In the genomic region with DNA sequence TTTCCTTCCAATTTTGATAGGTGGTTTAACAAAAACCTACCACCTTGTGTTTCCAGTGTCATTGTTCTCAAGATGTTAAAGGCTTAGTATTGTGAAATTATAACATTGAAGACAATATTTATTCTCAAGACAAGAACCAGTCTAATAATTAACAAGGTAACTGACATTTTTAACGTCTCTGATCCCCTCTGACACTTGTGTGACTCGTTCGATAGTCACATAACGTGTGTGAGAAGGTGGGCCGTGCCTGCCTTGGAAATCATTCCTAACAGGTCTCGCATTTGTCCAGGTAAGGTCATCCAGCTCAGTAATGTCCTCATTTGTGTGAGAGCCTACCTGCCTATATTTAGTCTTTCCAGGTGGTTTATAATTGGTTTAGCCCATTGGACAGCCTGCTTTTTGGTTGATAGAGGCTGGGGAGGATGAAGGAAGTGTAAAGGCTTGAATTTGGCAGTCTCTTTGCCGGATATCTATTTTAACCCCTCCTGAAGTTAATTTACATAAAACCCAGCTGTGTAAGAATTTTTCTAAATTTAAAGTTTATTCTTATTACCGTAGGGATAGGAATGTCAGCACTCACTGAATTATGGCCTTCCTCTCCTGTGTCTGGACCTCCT, we compare ENCODE assay signal across 15 cellular contexts.
DNase-seq lines count a peak whose midpoint lies in the region; ATAC-seq and TF ChIP-seq lines count a peak whose summit lies in the region.
"Had no signal": no experiment of that assay in that cellular context is flagged by ENCODE, and none has a peak within 500 bp of the region (broad histone marks: within the 10 kb centered on the region; RNA-seq: fewer than 3 reads in every experiment).

No MANE protein-coding gene starts in this region.

- TF ChIP-seq CTCF in GM10248 (IDR thresholded peaks at IDR 0.05; ENCODE audit: control extremely low read depth, extremely low read depth, low read depth, missing control alignments) (no peak), left lung (IDR thresholded peaks at IDR 0.05) (no peak)

- H3K4me1 Mint-ChIP-seq in activated naive CD8-positive, alpha-beta T cell treated with anti-CD3 and anti-CD28 coated beads, Interleukin-2, amount 10 ng/mL, durations not matched to agents 7 days and 5 days, result peaks cover 47% of the 10 kb centered on the region

- CTCF ChIA-PET in GM10248 (lab: Yijun Ruan, JAX), result interaction anchor here (1.0 to 8.4 kb wide), 15 partner anchors 11 to 178 kb away, joined by 3 to 73 read pairs (median 4); no protein-coding TSS in a partner anchor

- H2BK5ac ChIP-seq in neuronal stem cell (ENCODE audit: low read length), result no peak overlapping the region

- H3K4me3 ChIP-seq in neuronal stem cell (ENCODE audit: low read length in 2 of 2) (no peak overlapping the region), left lung (no peak overlapping the region)
- H3K4me3 ChIP-seq: tibial artery had no signal

- no peaks in the 10 kb centered on the region for H3K9me3 Mint-ChIP-seq in activated naive CD8-positive, alpha-beta T cell treated with anti-CD3 and anti-CD28 coated beads, Interleukin-2, amount 10 ng/mL, durations not matched to agents 7 days and 5 days
- H3K9me3 Mint-ChIP-seq: activated naive CD4-positive, alpha-beta T cell treated with anti-CD3 and anti-CD28 coated beads, Interleukin-2, amount 50 U/mL, for 24 hours had no signal

- H2BK15ac ChIP-seq in neuronal stem cell (ENCODE audit: low read length), result no peak overlapping the region

- no peak overlapping the region for H2BK12ac ChIP-seq in neuronal stem cell (ENCODE audit: low read length)

- H3K79me1 ChIP-seq in neuronal stem cell (ENCODE audit: low read depth, low read length), result peaks cover 1% of the 10 kb centered on the region

- peak overlapping the region; percentile 34 for H3K4me3 Mint-ChIP-seq in activated naive CD8-positive, alpha-beta T cell treated with anti-CD3 and anti-CD28 coated beads, Interleukin-2, amount 10 ng/mL, durations not matched to agents 7 days and 5 days
- H3K4me3 Mint-ChIP-seq: activated naive CD4-positive, alpha-beta T cell treated with anti-CD3 and anti-CD28 coated beads, Interleukin-2, amount 50 U/mL, for 24 hours had no signal

- H3K9me3 ChIP-seq in neuronal stem cell (replicated peaks in 1 of 2; ENCODE audit: control insufficient read depth in 2 of 2, insufficient read depth in 1 of 2, low read depth in 1 of 2, low read length in 2 of 2) (no peaks in the 10 kb centered on the region), left lung (no peaks in the 10 kb centered on the region)
- H3K9me3 ChIP-seq: tibial artery had no signal

- DNase-seq in GM10248 (ENCODE audit: extremely low spot score) (peak; percentile 24), NCI-H2196 treated with DMSO at 0.1 percent for 48 hours (lab: John Stamatoyannopoulos, UW; ENCODE audit: unreplicated experiment) (no peak), neuronal stem cell (ENCODE audit: low spot score) (no peak), left lung (no peak), DMS79 treated with DMSO at 0.1 percent for 48 hours (lab: John Stamatoyannopoulos, UW) (no peak)
- no peak for DNase-seq in activated naive CD8-positive, alpha-beta T cell treated with anti-CD3 and anti-CD28 coated beads, Interleukin-2, amount 10 ng/mL, durations not matched to agents 7 days and 5 days
- DNase-seq: activated CD4-positive, alpha-beta T cell treated with anti-CD3 and anti-CD28 coated beads for 48 hours; NCI-H1436 treated with DMSO at 0.1 percent for 48 hours; stimulated activated CD4-positive, alpha-beta T cell treated with anti-CD3 and anti-CD28 coated beads, Interleukin-4, amount 100 ng/mL, for 4 hours; tibial artery had no signal

- no peak overlapping the region for H3K18ac ChIP-seq in neuronal stem cell (ENCODE audit: low read length)

- POLR2A ChIA-PET in GM10248 (lab: Yijun Ruan, JAX), result interaction anchor here (0.9 to 1.0 kb wide), 2 partner anchors 18 to 22 kb away, joined by 3 to 5 read pairs; no protein-coding TSS in a partner anchor
- POLR2A ChIA-PET in activated naive CD8-positive, alpha-beta T cell treated with anti-CD3 and anti-CD28 coated beads, Interleukin-2, amount 10 ng/mL, durations not matched to agents 7 days and 5 days (lab: Charles Lee), result no interaction called here

- H2BK120ac ChIP-seq in neuronal stem cell (ENCODE audit: low read depth, low read length), result no peak overlapping the region

- no peaks in the 10 kb centered on the region for H3K27me3 ChIP-seq in neuronal stem cell (ENCODE audit: control insufficient read depth in 3 of 3, insufficient read depth in 3 of 3, low read depth in 1 of 3, low read length in 3 of 3)
- no peaks in the 10 kb centered on the region for H3K27me3 ChIP-seq in left lung
- H3K27me3 ChIP-seq: tibial artery had no signal

- H3K14ac ChIP-seq in neuronal stem cell (ENCODE audit: low read length), result no peak overlapping the region

- H4K8ac ChIP-seq in neuronal stem cell (ENCODE audit: low read depth, low read length), result no peak overlapping the region

- no peak overlapping the region for H3K4ac ChIP-seq in neuronal stem cell (ENCODE audit: low read length)

- H2AFZ ChIP-seq in neuronal stem cell (ENCODE audit: low read length), result no peak overlapping the region

- H3K27ac Mint-ChIP-seq in activated naive CD8-positive, alpha-beta T cell treated with anti-CD3 and anti-CD28 coated beads, Interleukin-2, amount 10 ng/mL, durations not matched to agents 7 days and 5 days, result no peak overlapping the region

- ATAC-seq in GM19467 (IDR thresholded peaks at IDR 0.05; ENCODE audit: unreplicated experiment) (peak; percentile 42), HG03135 (IDR thresholded peaks at IDR 0.05; ENCODE audit: unreplicated experiment) (peak; percentile 51), left lung (no peak)
- ATAC-seq in activated naive CD8-positive, alpha-beta T cell treated with anti-CD3 and anti-CD28 coated beads, Interleukin-2, amount 10 ng/mL, durations not matched to agents 7 days and 5 days (ENCODE audit: low read depth), result no peak

- intact Hi-C loops in left lung (cut with DNase I), result no loop called here

- peaks cover 9% of the 10 kb centered on the region for H3K36me3 Mint-ChIP-seq in activated naive CD8-positive, alpha-beta T cell treated with anti-CD3 and anti-CD28 coated beads, Interleukin-2, amount 10 ng/mL, durations not matched to agents 7 days and 5 days

- H3K27ac ChIP-seq in neuronal stem cell (replicated peaks; ENCODE audit: low read length) (no peak overlapping the region), left lung (no peak overlapping the region)
- H3K27ac ChIP-seq: C4-2B, RWPE1, tibial artery had no signal

- H3K27me3 Mint-ChIP-seq in activated naive CD8-positive, alpha-beta T cell treated with anti-CD3 and anti-CD28 coated beads, Interleukin-2, amount 10 ng/mL, durations not matched to agents 7 days and 5 days, result no peaks in the 10 kb centered on the region
- H3K27me3 Mint-ChIP-seq: activated naive CD4-positive, alpha-beta T cell treated with anti-CD3 and anti-CD28 coated beads, Interleukin-2, amount 50 U/mL, for 24 hours had no signal

- no peaks in the 10 kb centered on the region for H3K36me3 ChIP-seq in neuronal stem cell (replicated peaks in 1 of 2; ENCODE audit: control insufficient read depth in 2 of 2, insufficient read depth in 2 of 2, low read length in 2 of 2)
- H3K36me3 ChIP-seq in left lung, result no peaks in the 10 kb centered on the region
- H3K36me3 ChIP-seq: tibial artery had no signal

- no CpG with 5 or more reads among the region's 8 CpGs for WGBS in neuronal stem cell (ENCODE audit: extremely low coverage in 2 of 2, insufficient read length in 2 of 2, insufficient replicate concordance in 1 of 2), 2 donors

- H3K23ac ChIP-seq in neuronal stem cell (ENCODE audit: low read depth, low read length, poor library complexity), result no peak overlapping the region

- no peak overlapping the region for H4K91ac ChIP-seq in neuronal stem cell (ENCODE audit: low read depth, low read length, poor library complexity)

- no peak overlapping the region for H3K4me2 ChIP-seq in neuronal stem cell (ENCODE audit: insufficient read depth, low read length, poor library complexity, severe bottlenecking)

- no peak overlapping the region for H3K9ac ChIP-seq in neuronal stem cell (ENCODE audit: low read depth, low read length, poor library complexity)

- no peak overlapping the region for H2AK5ac ChIP-seq in neuronal stem cell (ENCODE audit: low read depth, low read length)

- H3K4me1 ChIP-seq in neuronal stem cell (ENCODE audit: control insufficient read depth in 2 of 2, insufficient read depth in 1 of 2, low read depth in 1 of 2, low read length in 2 of 2), result peaks cover 27 to 36% of the 10 kb centered on the region in 2 donors
- peaks cover 20 to 26% of the 10 kb centered on the region in 2 donors for H3K4me1 ChIP-seq in left lung

Comparison
In these comparisons a context has a peak if more than half of its experiments do, and no peak if none do; other contexts are left out.
1. ATAC-seq: peak in GM19467 (single experiment) and HG03135 (single experiment); none in activated naive CD8-positive, alpha-beta T cell treated with anti-CD3 and anti-CD28 coated beads, Interleukin-2, amount 10 ng/mL, durations not matched to agents 7 days and 5 days (single experiment) and left lung (single experiment).